Comparison of ENCODE assay signal across 8 cellular contexts in genomic region chr10:25174461-25175230, GRCh38. TPM values are rescaled to one million over a fixed set of nuclear protein-coding genes. Genes with fewer than 3 reads are reported as not detected.
DNase-seq lines count a peak whose midpoint lies in the region; ATAC-seq and TF ChIP-seq lines count a peak whose summit lies in the region.

TSS of gene GPR158 (plus strand) at chr10:25175001. CDS start at chr10:25175421, 420 bp downstream.

- WGBS in psoas muscle, 3 donors: 1 to 2% (median 2%) methylated on average over 79 to 83 of the region's 83 CpGs

- H3K27ac Mint-ChIP-seq in T-helper 2 cell treated with Interferon-gamma antibody and Interleukin-4, amounts not matched to agents 5 μg/mL and 100 μg/mL, for 36 hours: no peak within 1 kb of the TSS

- in situ Hi-C loops in brain microvascular endothelial cell (cut with HindIII; ENCODE audit: low pct_ligation_motif_present, low sequenced_read_pairs): no loop called here

- H3K36me3 ChIP-seq in brain microvascular endothelial cell (replicated peaks) (no peaks in the 10 kb centered on the region), psoas muscle (ENCODE audit: insufficient read depth in 1 of 2, low read depth in 1 of 2) (no peaks in the 10 kb centered on the region), vagina (no peaks in the 10 kb centered on the region)

- no peaks in the 10 kb centered on the region for H3K4me1 Mint-ChIP-seq in T-helper 2 cell treated with Interferon-gamma antibody and Interleukin-4, amounts not matched to agents 5 μg/mL and 100 μg/mL, for 36 hours (ENCODE audit: low read depth)

- TF ChIP-seq POLR2A in NB4 (IDR thresholded peaks at IDR 0.05; ENCODE audit: extremely low read depth, insufficient read length) (no peak), vagina (IDR thresholded peaks at IDR 0.05) (no peak)

- TF ChIP-seq CTCF in NB4 (IDR thresholded peaks at IDR 0.05; ENCODE audit: low read depth, low read length) (no peak), brain microvascular endothelial cell (IDR thresholded peaks at IDR 0.05; ENCODE audit: low read depth, low read length, missing control alignments) (no peak), psoas muscle (IDR thresholded peaks at IDR 0.05) (no peak), vagina (IDR thresholded peaks at IDR 0.05) (no peak)

- peaks cover 40% of the 10 kb centered on the region for H3K27me3 Mint-ChIP-seq in T-helper 2 cell treated with Interferon-gamma antibody and Interleukin-4, amounts not matched to agents 5 μg/mL and 100 μg/mL, for 36 hours (ENCODE audit: low read depth)

- H3K27me3 ChIP-seq in brain microvascular endothelial cell (replicated peaks) (peaks cover 30% of the 10 kb centered on the region), psoas muscle (ENCODE audit: insufficient read depth in 3 of 3, low read length in 2 of 3) (peaks cover 6 to 72% (median 18%) of the 10 kb centered on the region in 3 donors), vagina (peaks cover 9% of the 10 kb centered on the region)

- H3K4me3 ChIP-seq in NB4 (ENCODE audit: low read depth, low read length): no peak within 1 kb of the TSS
- peak within 1 kb of the TSS; percentile 54 for H3K4me3 ChIP-seq in brain microvascular endothelial cell (ENCODE audit: low read depth, low read length)
- peak within 1 kb of the TSS; percentile 64 for H3K4me3 ChIP-seq in psoas muscle
- H3K4me3 ChIP-seq in vagina: peak within 1 kb of the TSS; percentile 37 to 38

- no peak within 1 kb of the TSS for H3K27ac ChIP-seq in brain microvascular endothelial cell
- H3K27ac ChIP-seq in psoas muscle: no peak within 1 kb of the TSS
- H3K27ac ChIP-seq in vagina: no peak within 1 kb of the TSS

- DNase-seq in NB4 (ENCODE audit: low read depth) (peak; percentile 82), brain microvascular endothelial cell (peak; percentile 91), hippocampal formation (lab: John Stamatoyannopoulos, UW) (peak; percentile 84 to 85), psoas muscle (peak; percentile 79 to 81), vagina (ENCODE audit: extremely low spot score in 2 of 2) (no peak), Kasumi-1 (lab: John Stamatoyannopoulos, UW) (no peak)
- peak; percentile 42 for DNase-seq in T-helper 2 cell treated with Interferon-gamma antibody and Interleukin-4, amounts not matched to agents 5 μg/mL and 100 μg/mL, for 36 hours (ENCODE audit: low spot score)

- H3K4me3 Mint-ChIP-seq in T-helper 2 cell treated with Interferon-gamma antibody and Interleukin-4, amounts not matched to agents 5 μg/mL and 100 μg/mL, for 36 hours: peak within 1 kb of the TSS; percentile 34

- H3K9me3 Mint-ChIP-seq in T-helper 2 cell treated with Interferon-gamma antibody and Interleukin-4, amounts not matched to agents 5 μg/mL and 100 μg/mL, for 36 hours: no peaks in the 10 kb centered on the region

- H3K9me3 ChIP-seq in psoas muscle (no peaks in the 10 kb centered on the region), vagina (no peaks in the 10 kb centered on the region)

- intact Hi-C loops in psoas muscle (cut with DNase I) (no loop called here), vagina (cut with DNase I) (no loop called here)

- H3K4me1 ChIP-seq in psoas muscle (peaks cover 3% of the 10 kb centered on the region), vagina (peaks cover 12% of the 10 kb centered on the region)

- no peaks in the 10 kb centered on the region for H3K36me3 Mint-ChIP-seq in T-helper 2 cell treated with Interferon-gamma antibody and Interleukin-4, amounts not matched to agents 5 μg/mL and 100 μg/mL, for 36 hours (ENCODE audit: low read depth)

- ATAC-seq in GM19023 (IDR thresholded peaks at IDR 0.05; ENCODE audit: unreplicated experiment) (peak; percentile 69), psoas muscle (peak; percentile 83 to 92 (median 87))

RNA-seq across cellular contexts. Expression of gene GPR158, which starts in this region (rescaled TPM):
- total RNA-seq in psoas muscle: under 1 TPM in 1 of 4 donors, not detected in 3; 0.19 TPM
- under 1 TPM in 2 of 3 donors, not detected in 1; 0.01 to 0.06 TPM for polyA plus RNA-seq in psoas muscle
- 0.49 TPM for total RNA-seq in vagina

Comparison
In these comparisons a context has a peak if more than half of its experiments do, and no peak if none do; other contexts are left out.
1. Peak in DNase-seq, ATAC-seq and H3K4me3 ChIP-seq in psoas muscle; RNA of the gene not detected or under 1 TPM.
2. DNase-seq: peak in NB4 (single experiment), T-helper 2 cell treated with Interferon-gamma antibody and Interleukin-4, amounts not matched to agents 5 μg/mL and 100 μg/mL, for 36 hours (single experiment), brain microvascular endothelial cell (single experiment) and hippocampal formation (2 of 2); none in vagina (0 of 2) and Kasumi-1 (0 of 2).